In genomic region chr13:76314495-76314894, GRCh38 we compare ENCODE assay signal across 1 cellular context.
TF ChIP-seq lines count a peak whose summit lies in the region.

No MANE protein-coding gene starts in this region.

TF ChIP-seq in WTC11, 78 proteins besides CTCF, POLR2A, EP300 and RAD21 (continued from another document):
- no peak for TF ChIP-seq AFF4 (CRISPR knock-in tag; IDR thresholded peaks at IDR 0.05; ENCODE audit: borderline replicate concordance)
- TF ChIP-seq CREB1 (CRISPR knock-in tag; IDR thresholded peaks at IDR 0.05): no peak
- TF ChIP-seq NR2C2 (CRISPR knock-in tag; IDR thresholded peaks at IDR 0.05): no peak
- no peak for TF ChIP-seq STAT6 (CRISPR knock-in tag; conservative IDR thresholded peaks at IDR 0.05; ENCODE audit: low read depth)
- no peak for TF ChIP-seq FOXJ3 (CRISPR knock-in tag; IDR thresholded peaks at IDR 0.05; ENCODE audit: borderline replicate concordance)
- no peak for TF ChIP-seq SP1 (CRISPR knock-in tag; conservative IDR thresholded peaks at IDR 0.05)
- TF ChIP-seq ATF2 (CRISPR knock-in tag; IDR thresholded peaks at IDR 0.05; ENCODE audit: borderline replicate concordance, low read depth): no peak
- no peak for TF ChIP-seq ZNF671 (CRISPR knock-in tag; IDR thresholded peaks at IDR 0.05)
- TF ChIP-seq IRF2 (CRISPR knock-in tag; IDR thresholded peaks at IDR 0.05; ENCODE audit: borderline replicate concordance, low read depth): no peak
TF ChIP-seq in WTC11: peak in this region for 0.
